ENCODE assay signal across 1 cellular context in the genomic region with DNA sequence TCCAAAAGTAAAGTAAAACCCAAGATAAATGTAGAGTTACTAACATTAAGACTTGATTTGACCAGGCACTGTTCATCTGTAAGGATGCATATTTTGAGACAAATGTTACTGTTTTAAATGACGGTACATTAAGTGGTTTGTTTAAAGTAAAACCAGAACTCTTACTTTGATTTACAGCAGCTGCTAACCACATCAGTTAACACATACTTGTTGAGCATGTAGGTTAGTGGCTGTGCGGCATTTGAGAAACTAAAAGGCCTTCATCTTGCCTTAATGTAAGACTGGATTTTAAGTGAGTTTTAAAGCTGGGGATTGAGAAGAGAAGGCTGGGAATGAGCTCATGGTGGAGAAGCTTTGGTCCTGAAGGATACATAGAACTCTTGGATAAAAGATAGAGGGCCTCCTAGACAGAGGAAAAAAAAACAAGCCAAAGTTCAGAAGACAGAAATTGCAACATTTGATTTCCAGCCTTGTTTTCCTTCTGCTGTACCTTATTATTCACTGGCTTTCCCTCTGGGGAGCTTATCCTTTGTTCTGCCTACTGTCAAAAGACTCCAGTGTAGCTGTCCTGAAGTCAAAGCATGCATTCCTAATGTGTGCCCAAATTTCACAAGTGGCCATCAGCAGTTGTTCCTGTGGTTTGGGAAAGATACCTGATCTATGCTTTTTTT.
TF ChIP-seq lines count a peak whose summit lies in the region.

No MANE protein-coding gene starts in this region.

TF ChIP-seq in HepG2, 621 proteins besides CTCF, POLR2A, EP300 and RAD21 (continued from another document and continues in another):
- TF ChIP-seq, protein P1, sequence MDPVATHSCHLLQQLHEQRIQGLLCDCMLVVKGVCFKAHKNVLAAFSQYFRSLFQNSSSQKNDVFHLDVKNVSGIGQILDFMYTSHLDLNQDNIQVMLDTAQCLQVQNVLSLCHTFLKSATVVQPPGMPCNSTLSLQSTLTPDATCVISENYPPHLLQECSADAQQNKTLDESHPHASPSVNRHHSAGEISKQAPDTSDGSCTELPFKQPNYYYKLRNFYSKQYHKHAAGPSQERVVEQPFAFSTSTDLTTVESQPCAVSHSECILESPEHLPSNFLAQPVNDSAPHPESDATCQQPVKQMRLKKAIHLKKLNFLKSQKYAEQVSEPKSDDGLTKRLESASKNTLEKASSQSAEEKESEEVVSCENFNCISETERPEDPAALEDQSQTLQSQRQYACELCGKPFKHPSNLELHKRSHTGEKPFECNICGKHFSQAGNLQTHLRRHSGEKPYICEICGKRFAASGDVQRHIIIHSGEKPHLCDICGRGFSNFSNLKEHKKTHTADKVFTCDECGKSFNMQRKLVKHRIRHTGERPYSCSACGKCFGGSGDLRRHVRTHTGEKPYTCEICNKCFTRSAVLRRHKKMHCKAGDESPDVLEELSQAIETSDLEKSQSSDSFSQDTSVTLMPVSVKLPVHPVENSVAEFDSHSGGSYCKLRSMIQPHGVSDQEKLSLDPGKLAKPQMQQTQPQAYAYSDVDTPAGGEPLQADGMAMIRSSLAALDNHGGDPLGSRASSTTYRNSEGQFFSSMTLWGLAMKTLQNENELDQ (CRISPR knock-in tag; IDR thresholded peaks at IDR 0.05; ENCODE audit: borderline replicate concordance): no peak
- TF ChIP-seq, protein P2, sequence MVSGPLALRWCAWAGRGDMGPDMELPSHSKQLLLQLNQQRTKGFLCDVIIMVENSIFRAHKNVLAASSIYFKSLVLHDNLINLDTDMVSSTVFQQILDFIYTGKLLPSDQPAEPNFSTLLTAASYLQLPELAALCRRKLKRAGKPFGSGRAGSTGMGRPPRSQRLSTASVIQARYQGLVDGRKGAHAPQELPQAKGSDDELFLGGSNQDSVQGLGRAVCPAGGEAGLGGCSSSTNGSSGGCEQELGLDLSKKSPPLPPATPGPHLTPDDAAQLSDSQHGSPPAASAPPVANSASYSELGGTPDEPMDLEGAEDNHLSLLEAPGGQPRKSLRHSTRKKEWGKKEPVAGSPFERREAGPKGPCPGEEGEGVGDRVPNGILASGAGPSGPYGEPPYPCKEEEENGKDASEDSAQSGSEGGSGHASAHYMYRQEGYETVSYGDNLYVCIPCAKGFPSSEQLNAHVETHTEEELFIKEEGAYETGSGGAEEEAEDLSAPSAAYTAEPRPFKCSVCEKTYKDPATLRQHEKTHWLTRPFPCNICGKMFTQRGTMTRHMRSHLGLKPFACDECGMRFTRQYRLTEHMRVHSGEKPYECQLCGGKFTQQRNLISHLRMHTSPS (CRISPR knock-in tag; IDR thresholded peaks at IDR 0.05; ENCODE audit: low read depth): no peak
- TF ChIP-seq ZNF781 (CRISPR knock-in tag; IDR thresholded peaks at IDR 0.05; ENCODE audit: borderline replicate concordance, not compliant biosample characterization) (no peak), FOXK2 (IDR thresholded peaks at IDR 0.05) (no peak), MEF2D (CRISPR knock-in tag; IDR thresholded peaks at IDR 0.05) (0 out of 2 replicates have a peak, but pooled peaks have one; percentile 32), ELF1 (CRISPR knock-in tag; IDR thresholded peaks at IDR 0.05) (no peak), CENPT (CRISPR knock-in tag; IDR thresholded peaks at IDR 0.05; ENCODE audit: low read depth) (no peak), ZMAT3 (CRISPR knock-in tag; conservative IDR thresholded peaks at IDR 0.05) (no peak), NBN (conservative IDR thresholded peaks at IDR 0.05) (no peak), FOXK1 (CRISPR knock-in tag; IDR thresholded peaks at IDR 0.05; ENCODE audit: borderline replicate concordance, low read depth) (peak; percentile 74), SMAD3 (CRISPR knock-in tag; IDR thresholded peaks at IDR 0.05) (0 out of 2 replicates have a peak, but pooled peaks have one; percentile 40), ZNF839 (CRISPR knock-in tag; IDR thresholded peaks at IDR 0.05; ENCODE audit: borderline replicate concordance) (no peak), SIX1 (CRISPR knock-in tag; IDR thresholded peaks at IDR 0.05; ENCODE audit: borderline replicate concordance) (no peak), TGIF2 (CRISPR knock-in tag; IDR thresholded peaks at IDR 0.05) (no peak), ZNF124 (CRISPR knock-in tag; IDR thresholded peaks at IDR 0.05) (0 out of 2 replicates have a peak, but pooled peaks have one; percentile 37), NCOA5 (CRISPR knock-in tag; IDR thresholded peaks at IDR 0.05) (no peak), RBFOX2 (IDR thresholded peaks at IDR 0.05; ENCODE audit: low read depth, low read length) (no peak), ZSCAN25 (CRISPR knock-in tag; IDR thresholded peaks at IDR 0.05) (no peak), JUN (CRISPR knock-in tag; IDR thresholded peaks at IDR 0.05) (no peak), SPEN (CRISPR knock-in tag; IDR thresholded peaks at IDR 0.05; ENCODE audit: low read depth) (peak; percentile 22; the same call in 1 of the 2 replicates), LCORL (IDR thresholded peaks at IDR 0.05) (no peak), LCORL (CRISPR knock-in tag; IDR thresholded peaks at IDR 0.05) (no peak), NONO (IDR thresholded peaks at IDR 0.05) (no peak), NONO (CRISPR knock-in tag; conservative IDR thresholded peaks at IDR 0.05) (no peak), ZKSCAN8 (CRISPR knock-in tag; IDR thresholded peaks at IDR 0.05; ENCODE audit: borderline replicate concordance) (no peak), PAX8 (CRISPR knock-in tag; IDR thresholded peaks at IDR 0.05; ENCODE audit: borderline replicate concordance) (no peak), TCF7L2 (IDR thresholded peaks at IDR 0.05; ENCODE audit: low read depth, low read length) (no peak), ZNF510 (CRISPR knock-in tag; IDR thresholded peaks at IDR 0.05; ENCODE audit: low read depth) (no peak), ZNF841 (CRISPR knock-in tag; IDR thresholded peaks at IDR 0.05; ENCODE audit: borderline replicate concordance) (no peak), HCFC1 (IDR thresholded peaks at IDR 0.05; ENCODE audit: low read depth, low read length) (no peak), ZNF75D (CRISPR knock-in tag; IDR thresholded peaks at IDR 0.05; ENCODE audit: borderline replicate concordance) (no peak), ATM (IDR thresholded peaks at IDR 0.05; ENCODE audit: borderline replicate concordance) (no peak), AGO2 (optimal IDR thresholded peaks at IDR 0.05; ENCODE audit: low read depth, low read length) (no peak), ZNF768 (CRISPR knock-in tag; IDR thresholded peaks at IDR 0.05) (no peak), STAT5B (CRISPR knock-in tag; IDR thresholded peaks at IDR 0.05) (no peak), KDM6A (CRISPR knock-in tag; IDR thresholded peaks at IDR 0.05; ENCODE audit: low read depth) (peak; percentile 73; the same call in 1 of the 2 replicates), ZNF572 (CRISPR knock-in tag; IDR thresholded peaks at IDR 0.05) (no peak), CREB1 (IDR thresholded peaks at IDR 0.05) (no peak), CREB1 (CRISPR knock-in tag; IDR thresholded peaks at IDR 0.05) (no peak), ADNP (CRISPR knock-in tag; IDR thresholded peaks at IDR 0.05) (no peak)
- TF ChIP-seq, protein P3, sequence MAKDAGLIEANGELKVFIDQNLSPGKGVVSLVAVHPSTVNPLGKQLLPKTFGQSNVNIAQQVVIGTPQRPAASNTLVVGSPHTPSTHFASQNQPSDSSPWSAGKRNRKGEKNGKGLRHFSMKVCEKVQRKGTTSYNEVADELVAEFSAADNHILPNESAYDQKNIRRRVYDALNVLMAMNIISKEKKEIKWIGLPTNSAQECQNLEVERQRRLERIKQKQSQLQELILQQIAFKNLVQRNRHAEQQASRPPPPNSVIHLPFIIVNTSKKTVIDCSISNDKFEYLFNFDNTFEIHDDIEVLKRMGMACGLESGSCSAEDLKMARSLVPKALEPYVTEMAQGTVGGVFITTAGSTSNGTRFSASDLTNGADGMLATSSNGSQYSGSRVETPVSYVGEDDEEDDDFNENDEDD (CRISPR knock-in tag; IDR thresholded peaks at IDR 0.05; ENCODE audit: borderline replicate concordance): no peak
- TF ChIP-seq, protein P4, sequence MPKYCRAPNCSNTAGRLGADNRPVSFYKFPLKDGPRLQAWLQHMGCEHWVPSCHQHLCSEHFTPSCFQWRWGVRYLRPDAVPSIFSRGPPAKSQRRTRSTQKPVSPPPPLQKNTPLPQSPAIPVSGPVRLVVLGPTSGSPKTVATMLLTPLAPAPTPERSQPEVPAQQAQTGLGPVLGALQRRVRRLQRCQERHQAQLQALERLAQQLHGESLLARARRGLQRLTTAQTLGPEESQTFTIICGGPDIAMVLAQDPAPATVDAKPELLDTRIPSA (CRISPR knock-in tag; IDR thresholded peaks at IDR 0.05; ENCODE audit: borderline replicate concordance): no peak
- TF ChIP-seq, protein P5, sequence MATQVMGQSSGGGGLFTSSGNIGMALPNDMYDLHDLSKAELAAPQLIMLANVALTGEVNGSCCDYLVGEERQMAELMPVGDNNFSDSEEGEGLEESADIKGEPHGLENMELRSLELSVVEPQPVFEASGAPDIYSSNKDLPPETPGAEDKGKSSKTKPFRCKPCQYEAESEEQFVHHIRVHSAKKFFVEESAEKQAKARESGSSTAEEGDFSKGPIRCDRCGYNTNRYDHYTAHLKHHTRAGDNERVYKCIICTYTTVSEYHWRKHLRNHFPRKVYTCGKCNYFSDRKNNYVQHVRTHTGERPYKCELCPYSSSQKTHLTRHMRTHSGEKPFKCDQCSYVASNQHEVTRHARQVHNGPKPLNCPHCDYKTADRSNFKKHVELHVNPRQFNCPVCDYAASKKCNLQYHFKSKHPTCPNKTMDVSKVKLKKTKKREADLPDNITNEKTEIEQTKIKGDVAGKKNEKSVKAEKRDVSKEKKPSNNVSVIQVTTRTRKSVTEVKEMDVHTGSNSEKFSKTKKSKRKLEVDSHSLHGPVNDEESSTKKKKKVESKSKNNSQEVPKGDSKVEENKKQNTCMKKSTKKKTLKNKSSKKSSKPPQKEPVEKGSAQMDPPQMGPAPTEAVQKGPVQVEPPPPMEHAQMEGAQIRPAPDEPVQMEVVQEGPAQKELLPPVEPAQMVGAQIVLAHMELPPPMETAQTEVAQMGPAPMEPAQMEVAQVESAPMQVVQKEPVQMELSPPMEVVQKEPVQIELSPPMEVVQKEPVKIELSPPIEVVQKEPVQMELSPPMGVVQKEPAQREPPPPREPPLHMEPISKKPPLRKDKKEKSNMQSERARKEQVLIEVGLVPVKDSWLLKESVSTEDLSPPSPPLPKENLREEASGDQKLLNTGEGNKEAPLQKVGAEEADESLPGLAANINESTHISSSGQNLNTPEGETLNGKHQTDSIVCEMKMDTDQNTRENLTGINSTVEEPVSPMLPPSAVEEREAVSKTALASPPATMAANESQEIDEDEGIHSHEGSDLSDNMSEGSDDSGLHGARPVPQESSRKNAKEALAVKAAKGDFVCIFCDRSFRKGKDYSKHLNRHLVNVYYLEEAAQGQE (IDR thresholded peaks at IDR 0.05; ENCODE audit: borderline replicate concordance in 1 of 2, low read depth in 1 of 2, low read length in 2 of 2): 0 out of 4 replicates have a peak, but pooled peaks of 1 of the 2 experiments have one; percentile 18
- TF ChIP-seq, protein P6, sequence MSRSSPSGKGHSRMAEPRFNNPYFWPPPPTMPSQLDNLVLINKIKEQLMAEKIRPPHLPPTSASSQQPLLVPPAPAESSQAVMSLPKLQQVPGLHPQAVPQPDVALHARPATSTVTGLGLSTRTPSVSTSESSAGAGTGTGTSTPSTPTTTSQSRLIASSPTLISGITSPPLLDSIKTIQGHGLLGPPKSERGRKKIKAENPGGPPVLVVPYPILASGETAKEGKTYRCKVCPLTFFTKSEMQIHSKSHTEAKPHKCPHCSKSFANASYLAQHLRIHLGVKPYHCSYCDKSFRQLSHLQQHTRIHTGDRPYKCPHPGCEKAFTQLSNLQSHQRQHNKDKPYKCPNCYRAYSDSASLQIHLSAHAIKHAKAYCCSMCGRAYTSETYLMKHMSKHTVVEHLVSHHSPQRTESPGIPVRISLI (CRISPR knock-in tag; IDR thresholded peaks at IDR 0.05; ENCODE audit: borderline replicate concordance): peak; percentile 93
- TF ChIP-seq, protein P7, sequence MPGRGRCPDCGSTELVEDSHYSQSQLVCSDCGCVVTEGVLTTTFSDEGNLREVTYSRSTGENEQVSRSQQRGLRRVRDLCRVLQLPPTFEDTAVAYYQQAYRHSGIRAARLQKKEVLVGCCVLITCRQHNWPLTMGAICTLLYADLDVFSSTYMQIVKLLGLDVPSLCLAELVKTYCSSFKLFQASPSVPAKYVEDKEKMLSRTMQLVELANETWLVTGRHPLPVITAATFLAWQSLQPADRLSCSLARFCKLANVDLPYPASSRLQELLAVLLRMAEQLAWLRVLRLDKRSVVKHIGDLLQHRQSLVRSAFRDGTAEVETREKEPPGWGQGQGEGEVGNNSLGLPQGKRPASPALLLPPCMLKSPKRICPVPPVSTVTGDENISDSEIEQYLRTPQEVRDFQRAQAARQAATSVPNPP (CRISPR knock-in tag; IDR thresholded peaks at IDR 0.05): no peak
- TF ChIP-seq, protein P8, sequence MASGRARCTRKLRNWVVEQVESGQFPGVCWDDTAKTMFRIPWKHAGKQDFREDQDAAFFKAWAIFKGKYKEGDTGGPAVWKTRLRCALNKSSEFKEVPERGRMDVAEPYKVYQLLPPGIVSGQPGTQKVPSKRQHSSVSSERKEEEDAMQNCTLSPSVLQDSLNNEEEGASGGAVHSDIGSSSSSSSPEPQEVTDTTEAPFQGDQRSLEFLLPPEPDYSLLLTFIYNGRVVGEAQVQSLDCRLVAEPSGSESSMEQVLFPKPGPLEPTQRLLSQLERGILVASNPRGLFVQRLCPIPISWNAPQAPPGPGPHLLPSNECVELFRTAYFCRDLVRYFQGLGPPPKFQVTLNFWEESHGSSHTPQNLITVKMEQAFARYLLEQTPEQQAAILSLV (CRISPR knock-in tag; IDR thresholded peaks at IDR 0.05; ENCODE audit: borderline replicate concordance): no peak
- TF ChIP-seq, protein P9, sequence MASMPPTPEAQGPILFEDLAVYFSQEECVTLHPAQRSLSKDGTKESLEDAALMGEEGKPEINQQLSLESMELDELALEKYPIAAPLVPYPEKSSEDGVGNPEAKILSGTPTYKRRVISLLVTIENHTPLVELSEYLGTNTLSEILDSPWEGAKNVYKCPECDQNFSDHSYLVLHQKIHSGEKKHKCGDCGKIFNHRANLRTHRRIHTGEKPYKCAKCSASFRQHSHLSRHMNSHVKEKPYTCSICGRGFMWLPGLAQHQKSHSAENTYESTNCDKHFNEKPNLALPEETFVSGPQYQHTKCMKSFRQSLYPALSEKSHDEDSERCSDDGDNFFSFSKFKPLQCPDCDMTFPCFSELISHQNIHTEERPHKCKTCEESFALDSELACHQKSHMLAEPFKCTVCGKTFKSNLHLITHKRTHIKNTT (CRISPR knock-in tag; IDR thresholded peaks at IDR 0.05): no peak
